ENCODE assay signal across 10 cellular contexts in genomic region chr4:168451744-168452394, GRCh38. TPM values are rescaled to one million over a fixed set of nuclear protein-coding genes. Genes with fewer than 3 reads are reported as not detected.
A peak's percentile ranks its signal among the peaks of the same experiment; 100 is the strongest.
DNase-seq lines count a peak whose midpoint lies in the region; ATAC-seq, FAIRE-seq and TF ChIP-seq lines count a peak whose summit lies in the region.
"Had no signal": no experiment of that assay in that cellular context is flagged by ENCODE, and none has a peak within 500 bp of the region (broad histone marks: within the 10 kb centered on the region; RNA-seq: fewer than 3 reads in every experiment).

No MANE protein-coding gene starts in this region.

- no peak for TF ChIP-seq CTCF in A673 (conservative IDR thresholded peaks at IDR 0.05; ENCODE audit: low read depth, low read length)
- no peak for TF ChIP-seq CTCF in IMR-90 (conservative IDR thresholded peaks at IDR 0.05; ENCODE audit: low read depth, low read length)
- no peak for TF ChIP-seq CTCF in bronchial epithelial cell (IDR thresholded peaks at IDR 0.05; ENCODE audit: insufficient read depth, low read length, severe bottlenecking)

- H3K14ac ChIP-seq in IMR-90 (replicated peaks; ENCODE audit: low read depth, low read length) = no peak overlapping the region

- in situ Hi-C loops in IMR-90 (cut with MboI; ENCODE audit: low sequenced_read_pairs) = no loop called here

- H2BK120ac ChIP-seq in IMR-90 (ENCODE audit: low read depth, low read length) = no peak overlapping the region

- ATAC-seq in GM21423 (IDR thresholded peaks at IDR 0.05; ENCODE audit: unreplicated experiment) = peak; percentile 94
- ATAC-seq in IMR-90 (ENCODE audit: low read depth) = peak; percentile 71

- H3K23ac ChIP-seq in IMR-90 (ENCODE audit: low read depth, low read length) = no peak overlapping the region

- no peaks in the 10 kb centered on the region for H3K4me1 ChIP-seq in A673 (ENCODE audit: insufficient read depth, low read length, poor library complexity, severe bottlenecking)
- H3K4me1 ChIP-seq in IMR-90 (ENCODE audit: control insufficient read depth, insufficient read depth, low read length) = no peaks in the 10 kb centered on the region; the same call in 1 of the 2 replicates

- H4K5ac ChIP-seq in IMR-90 (ENCODE audit: low read depth, low read length) = no peak overlapping the region

- H3K9ac ChIP-seq in IMR-90 (ENCODE audit: low read depth, low read length) = no peak overlapping the region

- no peak overlapping the region for H3K56ac ChIP-seq in IMR-90 (ENCODE audit: extremely low read depth, insufficient read depth, low read length)

- no peaks in the 10 kb centered on the region for H3K36me3 ChIP-seq in A673 (ENCODE audit: insufficient read depth, low read length, poor library complexity, severe bottlenecking)
- no peaks in the 10 kb centered on the region for H3K36me3 ChIP-seq in IMR-90 (ENCODE audit: control insufficient read depth, insufficient read depth, low read length)
- no peaks in the 10 kb centered on the region for H3K36me3 ChIP-seq in bronchial epithelial cell (ENCODE audit: control insufficient read depth, insufficient read depth, low read length)

- peak; percentile 19 for DNase-seq in A673 (ENCODE audit: low spot score)
- DNase-seq in IMR-90 = peak; percentile 71
- DNase-seq in bronchial epithelial cell (ENCODE audit: low read depth) = peak; percentile 95
- no peak for DNase-seq in urothelium cell line (ENCODE audit: low spot score)
- no peak for DNase-seq in iPS-NIHi7 (ENCODE audit: extremely low spot score)
- no peak for DNase-seq in NCI-H1092 treated with DMSO at 0.1 percent for 48 hours (lab: John Stamatoyannopoulos, UW)
- no peak for DNase-seq in amniotic stem cell (lab: John Stamatoyannopoulos, UW)
- DNase-seq: right cardiac atrium had no signal

- no peak overlapping the region for H4K8ac ChIP-seq in IMR-90 (ENCODE audit: low read depth in 2 of 2, low read length in 2 of 2)

- no peaks in the 10 kb centered on the region for H3K9me1 ChIP-seq in IMR-90 (ENCODE audit: insufficient read depth, low read length)

- intact Hi-C loops in A673 (cut with micrococcal nuclease; ENCODE audit: unreplicated experiment) (no loop called here), IMR-90 (cut with micrococcal nuclease) (no loop called here)

- dilution Hi-C loops in IMR-90 (cut with HindIII; ENCODE audit: low sequenced_read_pairs, unreplicated experiment) = no loop called here

- H3K79me1 ChIP-seq in IMR-90 (ENCODE audit: low read depth in 1 of 2, low read length in 2 of 2) = no peaks in the 10 kb centered on the region

- no CpG with 5 or more reads among the region's 1 CpG for WGBS in IMR-90 (ENCODE audit: extremely low coverage in 2 of 2, insufficient read length in 1 of 2), 2 experiments

- no peak overlapping the region for H2AFZ ChIP-seq in IMR-90 (replicated peaks; ENCODE audit: low read length, poor library complexity)

- no peak overlapping the region for H2BK15ac ChIP-seq in IMR-90 (ENCODE audit: low read depth, low read length)

- no peak overlapping the region for H2BK20ac ChIP-seq in IMR-90 (ENCODE audit: low read depth, low read length)

- no peak overlapping the region for H2AK5ac ChIP-seq in IMR-90 (ENCODE audit: low read depth, low read length)

- no peak overlapping the region for H3K4me3 ChIP-seq in A673 (ENCODE audit: low read depth, low read length, poor library complexity, severe bottlenecking)
- H3K4me3 ChIP-seq in IMR-90 (ENCODE audit: insufficient read depth, low read depth, low read length) = no peak overlapping the region
- no peak overlapping the region for H3K4me3 ChIP-seq in bronchial epithelial cell (ENCODE audit: low read depth, low read length)

- H3K18ac ChIP-seq in IMR-90 (ENCODE audit: low read depth, low read length) = no peak overlapping the region

- POLR2A ChIA-PET in A673 (lab: Charles Lee; ENCODE audit: low non-redundant PET) = no interaction called here
- POLR2A ChIA-PET in IMR-90 (lab: Charles Lee; ENCODE audit: unreplicated experiment) = no interaction called here

- BruUV-seq in A673 (replicated peaks; lab: Mats Ljungman, UMichigan) (no TSS peak), IMR-90 (replicated peaks; lab: Mats Ljungman, UMichigan) (no TSS peak)

- H4K91ac ChIP-seq in IMR-90 (ENCODE audit: insufficient read depth, low read depth, low read length) = no peak overlapping the region

- H2BK5ac ChIP-seq in IMR-90 (ENCODE audit: low read depth, low read length, poor library complexity, severe bottlenecking) = no peak overlapping the region

- no peaks in the 10 kb centered on the region for H3K9me3 ChIP-seq in A673 (ENCODE audit: low read depth, low read length, poor library complexity, severe bottlenecking)
- H3K9me3 ChIP-seq in IMR-90 (ENCODE audit: control insufficient read depth, insufficient read depth, low read length) = no peaks in the 10 kb centered on the region

- no peak overlapping the region for H2AK9ac ChIP-seq in IMR-90 (replicated peaks; ENCODE audit: low read depth, low read length, poor library complexity)

- TF ChIP-seq POLR2A in IMR-90 (IDR thresholded peaks at IDR 0.05; ENCODE audit: low read depth, low read length) = no peak

- TF ChIP-seq RAD21 in IMR-90 (IDR thresholded peaks at IDR 0.05; ENCODE audit: low read length) = no peak

- no peak overlapping the region for H3K4me2 ChIP-seq in IMR-90 (ENCODE audit: low read depth, low read length)

- no peaks in the 10 kb centered on the region for H3K27me3 ChIP-seq in A673 (replicated peaks; ENCODE audit: insufficient read depth, low read depth, low read length, poor library complexity)
- H3K27me3 ChIP-seq in IMR-90 (ENCODE audit: control insufficient read depth, insufficient read depth, low read length) = no peaks in the 10 kb centered on the region
- no peaks in the 10 kb centered on the region for H3K27me3 ChIP-seq in bronchial epithelial cell (ENCODE audit: control insufficient read depth, insufficient read depth, low read length)

- CTCF ChIA-PET in A673 (lab: Charles Lee) (no interaction called here), IMR-90 (lab: Yijun Ruan, JAX) (no interaction called here)

- FAIRE-seq in bronchial epithelial cell (lab: Jason Lieb, UNC) = no peak
- peak; percentile 40 for FAIRE-seq in urothelium cell line (lab: Jason Lieb, UNC)
- FAIRE-seq: G401.6 had no signal

- H3K27ac ChIP-seq in A673 (ENCODE audit: low read depth, low read length, poor library complexity, severe bottlenecking) (no peak overlapping the region), IMR-90 (ENCODE audit: insufficient read depth, low read length) (no peak overlapping the region)

- no peaks in the 10 kb centered on the region for H4K20me1 ChIP-seq in IMR-90 (ENCODE audit: insufficient read depth, low read length)

- H3K4ac ChIP-seq in IMR-90 (ENCODE audit: low read depth, low read length) = no peak overlapping the region

TF ChIP-seq in IMR-90, 13 proteins besides CTCF, POLR2A, EP300 and RAD21:
- TF ChIP-seq FOS (IDR thresholded peaks at IDR 0.05; ENCODE audit: low read depth, low read length) (peak; percentile 60), NFE2L2 (IDR thresholded peaks at IDR 0.05; ENCODE audit: low read depth, low read length) (no peak), USF2 (IDR thresholded peaks at IDR 0.05; ENCODE audit: low read depth, low read length) (no peak), MXI1 (IDR thresholded peaks at IDR 0.05; ENCODE audit: borderline replicate concordance, low read depth, low read length) (no peak), ELK1 (IDR thresholded peaks at IDR 0.05; ENCODE audit: borderline replicate concordance, low read depth, low read length) (no peak)

RNA-seq across cellular contexts. Expression of gene DDX60L, which starts 28.4 kb away (rescaled TPM):
- total RNA-seq in A673 (2021) (8.6 and 9.8 TPM in 2 replicates), IMR-90 (2012; rRNA removed) (9.5 and 11.9 TPM in 2 replicates), bronchial epithelial cell (2.9 and 4.4 TPM in 2 replicates)
- 4.3 and 6.4 TPM in 2 replicates for polyA plus RNA-seq in IMR-90 (2012; rRNA removed)
- 1.1 and 2.7 TPM in 2 replicates for polyA plus RNA-seq in IMR-90 (2012; cell fraction: cytosol; rRNA removed)
- polyA plus RNA-seq in IMR-90 (2012; cell fraction: nucleus; rRNA removed; ENCODE audit: low replicate concordance) = 2.2 and 26.7 TPM in 2 replicates

RNA-seq across cellular contexts. Expression of gene PALLD, which starts 45.0 kb away (rescaled TPM):
- total RNA-seq in A673 (2021) (44.1 and 58.7 TPM in 2 replicates), IMR-90 (2012; rRNA removed) (91.9 and 112 TPM in 2 replicates), bronchial epithelial cell (69.2 and 92.7 TPM in 2 replicates)
- polyA plus RNA-seq in IMR-90 (2012; rRNA removed) = 71.0 and 91.0 TPM in 2 replicates
- 44.9 and 48.4 TPM in 2 replicates for polyA plus RNA-seq in IMR-90 (2012; cell fraction: cytosol; rRNA removed)
- polyA plus RNA-seq in IMR-90 (2012; cell fraction: nucleus; rRNA removed; ENCODE audit: low replicate concordance) = 75.8 and 98.2 TPM in 2 replicates

Comparison
In these comparisons a context has a peak if more than half of its experiments do, and no peak if none do; other contexts are left out.
1. DNase-seq: peak in A673 (single experiment), IMR-90 (single experiment) and bronchial epithelial cell (single experiment); none in urothelium cell line (single experiment), iPS-NIHi7 (single experiment), NCI-H1092 treated with DMSO at 0.1 percent for 48 hours (single experiment) and amniotic stem cell (single experiment).